In genomic region chr1:39026051-39026946, GRCh38 we compare ENCODE assay signal across 8 cellular contexts. TPM values are rescaled to one million over a fixed set of nuclear protein-coding genes. Genes with fewer than 3 reads are reported as not detected.
DNase-seq lines count a peak whose midpoint lies in the region; ATAC-seq and TF ChIP-seq lines count a peak whose summit lies in the region.

Gene NDUFS5 (plus strand): TSS chr1:39026350. CDS start chr1:39028725, 2,375 bp downstream.

- WGBS in upper lobe of left lung, 2 donors: 0 to 1% methylated on average over 51 of the region's 51 CpGs

- no peaks in the 10 kb centered on the region for H3K27me3 ChIP-seq in upper lobe of left lung

- TF ChIP-seq CTCF in GM12865 (IDR thresholded peaks at IDR 0.05; ENCODE audit: insufficient read depth, low read depth, low read length, missing control alignments): no peak
- TF ChIP-seq CTCF in upper lobe of left lung (IDR thresholded peaks at IDR 0.05): no peak

- peak within 1 kb of the TSS; percentile 84 for H3K4me3 ChIP-seq in GM12865 (ENCODE audit: low read depth, low read length)
- peak within 1 kb of the TSS; percentile 44 to 79 (median 68) for H3K4me3 ChIP-seq in upper lobe of left lung

- TF ChIP-seq EP300 in upper lobe of left lung (IDR thresholded peaks at IDR 0.05): no peak

- intact Hi-C loops in T-helper 1 cell treated with Interleukin-12 subunit alpha and Interleukin-12 subunit beta and Interleukin-4 antibody, amounts not matched to agents 30 ng/mL and 1 ng/mL, for 36 hours (cut with micrococcal nuclease): loop anchor here (1.0 to 2.0 kb wide), 7 partner anchors 8 to 171 kb away; partner anchors contain the start of genes AKIRIN1, MYCBP and RRAGC
- intact Hi-C loops in left cardiac atrium (cut with DNase I) (loop anchor here in 1 of 2 donors (2.0 kb wide), 1 partner anchor 55 kb away; no protein-coding TSS in a partner anchor), posterior vena cava (cut with DNase I) (no loop called here)

- TF ChIP-seq POLR2A in upper lobe of left lung (IDR thresholded peaks at IDR 0.05): peak in 3 of 4 donors; percentile 72 to 96 (median 90)

- ATAC-seq in HG02840 (IDR thresholded peaks at IDR 0.05; ENCODE audit: low FRiP score, unreplicated experiment): peak; percentile 67
- ATAC-seq in left cardiac atrium: peak; percentile 96 to 97
- peak; percentile 96 to 97 for ATAC-seq in upper lobe of left lung (ENCODE audit: low FRiP score in 2 of 2)

- DNase-seq in GM12865 (ENCODE audit: low read depth) (peak; percentile 93), NCI-H146 (lab: John Stamatoyannopoulos, UW) (peak; percentile 83), amniotic epithelial cell (ENCODE audit: low read depth) (peak; percentile 95), left cardiac atrium (peak; percentile 95), posterior vena cava (ENCODE audit: low spot score) (peak; percentile 98), upper lobe of left lung (peak; percentile 92 to 95)

- peak within 1 kb of the TSS; percentile 86 to 94 (median 93) for H3K27ac ChIP-seq in upper lobe of left lung

- peaks cover 3 to 29% (median 27%) of the 10 kb centered on the region in 4 donors for H3K36me3 ChIP-seq in upper lobe of left lung

- H3K9me3 ChIP-seq in upper lobe of left lung: no peaks in the 10 kb centered on the region

- H3K4me1 ChIP-seq in upper lobe of left lung: peaks cover 6 to 15% (median 11%) of the 10 kb centered on the region in 4 donors

RNA-seq across cellular contexts. Expression of gene NDUFS5, which starts in this region (rescaled TPM):
- total RNA-seq in T-helper 1 cell treated with Interleukin-12 subunit alpha and Interleukin-12 subunit beta and Interleukin-4 antibody, amounts not matched to agents 30 ng/mL and 1 ng/mL, for 36 hours: 131 and 139 TPM in 2 replicates
- total RNA-seq in left cardiac atrium: 100 to 1,000 TPM; 572 to 591 TPM
- 100 to 1,000 TPM; 203 to 208 TPM for total RNA-seq in posterior vena cava
- total RNA-seq in upper lobe of left lung: 100 to 1,000 TPM; 108 to 250 (median 166) TPM

Comparison
In these comparisons a context has a peak if more than half of its experiments do, and no peak if none do; other contexts are left out.
1. Peak in every context shown above with its lines: DNase-seq, ATAC-seq, H3K4me3 ChIP-seq and H3K27ac ChIP-seq.